In genomic region chr7:11665381-11665780, GRCh38 we compare ENCODE assay signal across 1 cellular context.
TF ChIP-seq lines count a peak whose summit lies in the region.

No MANE protein-coding gene starts in this region.

TF ChIP-seq in SK-N-SH treated with all-trans-retinoic acid at 6 μM for 48 hours, 23 proteins besides CTCF, POLR2A, EP300 and RAD21 (continued from another document):
- TF ChIP-seq, protein P1, sequence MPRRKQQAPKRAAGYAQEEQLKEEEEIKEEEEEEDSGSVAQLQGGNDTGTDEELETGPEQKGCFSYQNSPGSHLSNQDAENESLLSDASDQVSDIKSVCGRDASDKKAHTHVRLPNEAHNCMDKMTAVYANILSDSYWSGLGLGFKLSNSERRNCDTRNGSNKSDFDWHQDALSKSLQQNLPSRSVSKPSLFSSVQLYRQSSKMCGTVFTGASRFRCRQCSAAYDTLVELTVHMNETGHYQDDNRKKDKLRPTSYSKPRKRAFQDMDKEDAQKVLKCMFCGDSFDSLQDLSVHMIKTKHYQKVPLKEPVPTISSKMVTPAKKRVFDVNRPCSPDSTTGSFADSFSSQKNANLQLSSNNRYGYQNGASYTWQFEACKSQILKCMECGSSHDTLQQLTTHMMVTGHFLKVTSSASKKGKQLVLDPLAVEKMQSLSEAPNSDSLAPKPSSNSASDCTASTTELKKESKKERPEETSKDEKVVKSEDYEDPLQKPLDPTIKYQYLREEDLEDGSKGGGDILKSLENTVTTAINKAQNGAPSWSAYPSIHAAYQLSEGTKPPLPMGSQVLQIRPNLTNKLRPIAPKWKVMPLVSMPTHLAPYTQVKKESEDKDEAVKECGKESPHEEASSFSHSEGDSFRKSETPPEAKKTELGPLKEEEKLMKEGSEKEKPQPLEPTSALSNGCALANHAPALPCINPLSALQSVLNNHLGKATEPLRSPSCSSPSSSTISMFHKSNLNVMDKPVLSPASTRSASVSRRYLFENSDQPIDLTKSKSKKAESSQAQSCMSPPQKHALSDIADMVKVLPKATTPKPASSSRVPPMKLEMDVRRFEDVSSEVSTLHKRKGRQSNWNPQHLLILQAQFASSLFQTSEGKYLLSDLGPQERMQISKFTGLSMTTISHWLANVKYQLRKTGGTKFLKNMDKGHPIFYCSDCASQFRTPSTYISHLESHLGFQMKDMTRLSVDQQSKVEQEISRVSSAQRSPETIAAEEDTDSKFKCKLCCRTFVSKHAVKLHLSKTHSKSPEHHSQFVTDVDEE (CRISPR knock-in tag; IDR thresholded peaks at IDR 0.05): no peak
- TF ChIP-seq CREB5 (CRISPR knock-in tag; IDR thresholded peaks at IDR 0.05; ENCODE audit: low read depth): no peak
- TF ChIP-seq ARNTL (CRISPR knock-in tag; IDR thresholded peaks at IDR 0.05; ENCODE audit: borderline replicate concordance, low read depth): no peak
- TF ChIP-seq ZNF70 (CRISPR knock-in tag; IDR thresholded peaks at IDR 0.05): no peak
- TF ChIP-seq ZC3H10 (CRISPR knock-in tag; IDR thresholded peaks at IDR 0.05): no peak
- no peak for TF ChIP-seq GLIS3 (CRISPR knock-in tag; IDR thresholded peaks at IDR 0.05)
TF ChIP-seq in SK-N-SH treated with all-trans-retinoic acid at 6 μM for 48 hours: peak in this region for 0.
